1 cellular context compared by ENCODE assay signal in the genomic region with DNA sequence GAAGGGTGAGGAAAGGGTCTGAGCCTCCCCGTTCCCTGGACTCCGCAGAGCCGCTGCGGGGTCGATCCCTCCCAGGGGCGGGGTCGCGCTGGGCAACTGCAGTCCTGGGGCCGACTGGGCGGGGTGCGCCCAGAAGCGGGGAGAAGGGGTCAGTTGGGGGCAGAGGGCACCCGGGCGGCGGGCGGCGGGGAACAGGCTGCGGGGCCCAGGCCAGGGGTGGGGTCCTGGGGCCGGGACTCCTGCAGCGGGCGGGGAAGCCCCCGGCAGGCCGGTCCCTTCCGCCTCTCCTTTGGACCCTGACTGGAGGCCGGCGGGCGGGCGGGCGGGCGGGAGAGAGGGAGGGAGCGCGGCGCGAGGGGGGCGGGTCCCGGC.
TF ChIP-seq lines count a peak whose summit lies in the region.

No MANE protein-coding gene starts in this region.

TF ChIP-seq in endothelial cell of umbilical vein, 7 proteins besides CTCF, POLR2A, EP300 and RAD21:
- TF ChIP-seq GATA2 (IDR thresholded peaks at IDR 0.05; ENCODE audit: insufficient read depth, insufficient read length, low read depth, low read length) (no peak), FOS (IDR thresholded peaks at IDR 0.05; ENCODE audit: borderline replicate concordance, insufficient read depth, low read length) (no peak), JUN (IDR thresholded peaks at IDR 0.05; ENCODE audit: borderline replicate concordance, insufficient read depth, insufficient read length, low read depth) (no peak), POLR2AphosphoS5 (IDR thresholded peaks at IDR 0.05; ENCODE audit: insufficient read depth, low read depth, low read length) (no peak), MYC (IDR thresholded peaks at IDR 0.05; ENCODE audit: low read depth, low read length) (no peak), EZH2 (IDR thresholded peaks at IDR 0.05; ENCODE audit: borderline replicate concordance, low read depth, low read length, severe bottlenecking) (no peak)
- TF ChIP-seq, protein P1, sequence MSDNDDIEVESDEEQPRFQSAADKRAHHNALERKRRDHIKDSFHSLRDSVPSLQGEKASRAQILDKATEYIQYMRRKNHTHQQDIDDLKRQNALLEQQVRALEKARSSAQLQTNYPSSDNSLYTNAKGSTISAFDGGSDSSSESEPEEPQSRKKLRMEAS (IDR thresholded peaks at IDR 0.05; ENCODE audit: insufficient read depth, insufficient read length) = no peak
